ENCODE assay signal across 8 cellular contexts in genomic region chr5:143398451-143399237, GRCh38. TPM values are rescaled to one million over a fixed set of nuclear protein-coding genes. Genes with fewer than 3 reads are reported as not detected.
DNase-seq lines count a peak whose midpoint lies in the region; ATAC-seq and TF ChIP-seq lines count a peak whose summit lies in the region.

No MANE protein-coding gene starts in this region.

- H3K36me3 ChIP-seq in SU-DHL-6 (ENCODE audit: low read length) = peaks cover 12% of the 10 kb centered on the region; the same call in 1 of the 2 replicates

- peaks cover 13% of the 10 kb centered on the region for H3F3A ChIP-seq in SU-DHL-6 (ENCODE audit: insufficient read depth)

- H3K9me3 ChIP-seq in SU-DHL-6 (ENCODE audit: insufficient read depth, low read length) = no peaks in the 10 kb centered on the region

- peaks cover 39% of the 10 kb centered on the region for H4K20me1 ChIP-seq in SU-DHL-6 (ENCODE audit: low read depth, low read length)

- no peaks in the 10 kb centered on the region for H3K9me2 ChIP-seq in SU-DHL-6 (replicated peaks; ENCODE audit: insufficient read depth, low read length)

- H3K4me2 ChIP-seq in SU-DHL-6 (ENCODE audit: low read depth, low read length, poor library complexity, severe bottlenecking) = peak overlapping the region; percentile 85

- H3K4me3 ChIP-seq in SU-DHL-6 (ENCODE audit: insufficient read depth, low read length, poor library complexity, severe bottlenecking) = peak overlapping the region; percentile 65
- peak overlapping the region; percentile 84 to 85 for H3K4me3 ChIP-seq in foreskin fibroblast (ENCODE audit: low read depth in 1 of 2, low read length in 2 of 2)

- DNase-seq in SIG-M5 treated with dmso at 0.1 percent for 504 hours (lab: John Stamatoyannopoulos, UW; ENCODE audit: unreplicated experiment) (peak; percentile 46), SIG-M5 (lab: John Stamatoyannopoulos, UW) (no peak), foreskin fibroblast (no peak), T-helper 9 cell (no peak), mucosa of gallbladder (ENCODE audit: low spot score) (no peak), SW 1271 (lab: John Stamatoyannopoulos, UW) (no peak)
- no peak for DNase-seq in stimulated activated naive CD8-positive, alpha-beta T cell treated with anti-CD3 and anti-CD28 coated beads, Interleukin-15, amount 100 ng/mL, for 72 hours

- H3K27me3 Mint-ChIP-seq in stimulated activated naive CD8-positive, alpha-beta T cell treated with anti-CD3 and anti-CD28 coated beads, Interleukin-15, amount 100 ng/mL, for 72 hours = no peaks in the 10 kb centered on the region

- TF ChIP-seq CTCF in SU-DHL-6 (IDR thresholded peaks at IDR 0.05; ENCODE audit: insufficient read depth, low read length, poor library complexity, severe bottlenecking) = no peak
- TF ChIP-seq CTCF in foreskin fibroblast (IDR thresholded peaks at IDR 0.05; ENCODE audit: low read depth, low read length) = no peak

- H3K4me1 Mint-ChIP-seq in stimulated activated naive CD8-positive, alpha-beta T cell treated with anti-CD3 and anti-CD28 coated beads, Interleukin-15, amount 100 ng/mL, for 72 hours = peaks cover 48% of the 10 kb centered on the region

- H3K9me3 Mint-ChIP-seq in stimulated activated naive CD8-positive, alpha-beta T cell treated with anti-CD3 and anti-CD28 coated beads, Interleukin-15, amount 100 ng/mL, for 72 hours = no peaks in the 10 kb centered on the region

- H3K27ac Mint-ChIP-seq in stimulated activated naive CD8-positive, alpha-beta T cell treated with anti-CD3 and anti-CD28 coated beads, Interleukin-15, amount 100 ng/mL, for 72 hours = peak overlapping the region in 1 of 2 donors; percentile 5

- ATAC-seq in stimulated activated naive CD8-positive, alpha-beta T cell treated with anti-CD3 and anti-CD28 coated beads, Interleukin-15, amount 100 ng/mL, for 72 hours = no peak

- H3K27me3 ChIP-seq in SU-DHL-6 (ENCODE audit: low read length) = no peaks in the 10 kb centered on the region

- peaks cover 98% of the 10 kb centered on the region for H3K79me2 ChIP-seq in SU-DHL-6 (ENCODE audit: insufficient read depth, low read length)

- H3K4me3 Mint-ChIP-seq in stimulated activated naive CD8-positive, alpha-beta T cell treated with anti-CD3 and anti-CD28 coated beads, Interleukin-15, amount 100 ng/mL, for 72 hours = peak overlapping the region; percentile 79 to 90

- no peak overlapping the region for H2AFZ ChIP-seq in SU-DHL-6 (ENCODE audit: low read depth, low read length, severe bottlenecking)

- H3K27ac ChIP-seq in SU-DHL-6 (ENCODE audit: low read depth, low read length) = peak overlapping the region; percentile 97

- H3K9ac ChIP-seq in SU-DHL-6 (ENCODE audit: low read length) = peak overlapping the region; percentile 88

RNA-seq across cellular contexts. Expression of gene NR3C1, which starts 4.8 kb away (rescaled TPM):
- total RNA-seq in mucosa of gallbladder = 57.8 TPM
